Comparison of ENCODE assay signal across 12 cellular contexts in the genomic region with DNA sequence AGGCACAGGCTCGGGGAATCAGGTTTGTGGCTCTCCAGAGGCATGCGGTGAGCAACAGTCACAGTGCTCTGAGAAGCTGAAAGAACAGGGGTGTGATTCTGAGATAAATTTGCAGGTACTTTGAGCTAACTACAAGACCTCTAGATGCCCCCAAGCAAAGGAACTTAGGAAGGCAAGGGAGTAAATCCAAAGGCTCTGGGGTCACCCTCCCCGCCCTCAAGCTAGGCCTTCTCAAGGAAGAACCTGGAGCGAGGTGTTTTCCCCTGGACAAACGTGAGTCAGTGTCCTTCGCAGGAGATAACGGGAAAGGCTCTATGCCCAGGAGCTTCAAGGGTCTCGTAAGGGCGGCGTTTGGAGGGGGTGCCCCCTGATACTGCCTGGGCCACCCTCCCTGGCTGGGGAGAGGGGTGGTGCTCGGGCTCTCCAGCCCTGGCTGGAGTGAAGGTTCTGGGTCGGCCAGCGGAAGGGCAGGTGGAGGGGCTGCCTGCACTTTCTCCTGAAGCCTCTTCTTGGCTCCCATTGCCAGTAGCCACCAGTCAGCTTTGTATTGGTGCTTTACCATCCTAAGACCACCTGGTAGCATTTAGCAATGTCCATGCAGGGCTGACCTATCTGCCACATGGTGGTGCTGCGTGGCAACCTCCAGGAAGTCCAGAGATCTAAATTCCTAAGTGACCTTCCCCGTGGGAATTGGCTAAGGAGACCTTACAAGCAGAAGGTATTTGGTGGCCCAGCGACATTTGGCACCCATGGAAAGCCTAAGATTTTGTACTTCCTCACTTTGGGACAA. TPM values are rescaled to one million over a fixed set of nuclear protein-coding genes. Genes with fewer than 3 reads are reported as not detected.
DNase-seq lines count a peak whose midpoint lies in the region; ATAC-seq, FAIRE-seq and TF ChIP-seq lines count a peak whose summit lies in the region.
"Had no signal": no experiment of that assay in that cellular context is flagged by ENCODE, and none has a peak within 500 bp of the region (broad histone marks: within the 10 kb centered on the region; RNA-seq: fewer than 3 reads in every experiment).

No MANE protein-coding gene starts in this region.

- no peak overlapping the region for H2AFZ ChIP-seq in HCT116 (ENCODE audit: low read depth, low read length, poor library complexity, severe bottlenecking)

- BruUV-seq in HCT116 (replicated peaks; lab: Mats Ljungman, UMichigan): no TSS peak

- TF ChIP-seq RAD21 in HCT116 (IDR thresholded peaks at IDR 0.05; ENCODE audit: low read depth): peak; percentile 77

- no peak overlapping the region for H3K9ac ChIP-seq in HCT116 (ENCODE audit: low read length)
- no peak overlapping the region for H3K9ac ChIP-seq in kidney (ENCODE audit: low read length in 2 of 2)

- DNase-seq in AG09309 (ENCODE audit: low read depth) (no peak), HCT116 (ENCODE audit: low read depth, low spot score) (peak; percentile 19), kidney (no peak), NCI-H446 treated with DMSO at 0.1 percent for 48 hours (lab: John Stamatoyannopoulos, UW) (no peak)
- no peak for DNase-seq in stimulated activated CD4-positive, alpha-beta T cell treated with anti-CD3 and anti-CD28 coated beads, Interleukin-1b, Interleukin-23, amount 100 ng/mL, for 48 hours
- DNase-seq: activated CD4-positive, alpha-beta T cell treated with anti-CD3 and anti-CD28 coated beads for 1 hour; naive B cell; NCI-H2081 had no signal

- H3K27me3 ChIP-seq in HCT116 (ENCODE audit: insufficient read depth, low read length): no peaks in the 10 kb centered on the region

- no peak for FAIRE-seq in kidney (lab: Jason Lieb, UNC)
- FAIRE-seq: colon had no signal

- POLR2A ChIA-PET in HCT116 (lab: Charles Lee): no interaction called here

- CTCF ChIA-PET in HCT116 (lab: Charles Lee): interaction anchor here (0.9 to 5.2 kb wide), 3 partner anchors 10 to 250 kb away, joined by 3 to 27 read pairs (median 4); no protein-coding TSS in a partner anchor

- H3K36me3 ChIP-seq in HCT116 (ENCODE audit: control insufficient read depth in 1 of 2, insufficient read depth in 2 of 2, low read length in 2 of 2) (no peaks in the 10 kb centered on the region), kidney (ENCODE audit: control insufficient read depth in 1 of 2, insufficient read depth in 2 of 2, low read length in 2 of 2) (no peaks in the 10 kb centered on the region)

- TF ChIP-seq CTCF in AG09309 (IDR thresholded peaks at IDR 0.05; ENCODE audit: control insufficient read depth, insufficient read depth, low read depth, low read length, missing control alignments) (peak; percentile 45), HCT116 (IDR thresholded peaks at IDR 0.05 in 2 of 3, conservative IDR thresholded peaks at IDR 0.05 in 1 of 3; ENCODE audit: borderline replicate concordance in 1 of 3, insufficient read depth in 1 of 3, low read depth in 2 of 3, low read length in 2 of 3) (peak; percentile 35 to 54 (median 41); a peak in 3 of 6 replicates), WI38 (IDR thresholded peaks at IDR 0.05; ENCODE audit: low read depth, low read length) (peak; percentile 25; the same call in 1 of the 2 replicates), kidney (IDR thresholded peaks at IDR 0.05; ENCODE audit: borderline replicate concordance, extremely low read depth, insufficient read depth) (peak; percentile 14)

- no peak overlapping the region for H3K4me2 ChIP-seq in HCT116 (ENCODE audit: low read length)

- peaks cover 0 to 10% of the 10 kb centered on the region in 2 experiments; a peak in 1 of 4 replicates for H3K4me1 ChIP-seq in HCT116 (ENCODE audit: control insufficient read depth in 1 of 2, insufficient read depth in 2 of 2, low read length in 2 of 2)
- H3K4me1 ChIP-seq in kidney (ENCODE audit: control insufficient read depth in 1 of 2, insufficient read depth in 1 of 2, low read depth in 1 of 2, low read length in 2 of 2): no peaks in the 10 kb centered on the region

- no peaks in the 10 kb centered on the region for H4K20me1 ChIP-seq in HCT116 (ENCODE audit: insufficient read depth)

- H3K4me3 ChIP-seq in AG09309 (ENCODE audit: control insufficient read depth, low read depth, low read length) (no peak overlapping the region), HCT116 (replicated peaks in 1 of 2; ENCODE audit: low read depth in 1 of 2, low read length in 2 of 2) (no peak overlapping the region), WI38 (ENCODE audit: low read depth, low read length) (no peak overlapping the region), kidney (ENCODE audit: low read length in 2 of 2) (no peak overlapping the region)

- ATAC-seq in HCT116 (peak; percentile 85), HG03196 (IDR thresholded peaks at IDR 0.05; ENCODE audit: unreplicated experiment) (no peak), HG03108 (IDR thresholded peaks at IDR 0.05; ENCODE audit: unreplicated experiment) (no peak)

- H3K9me2 ChIP-seq in HCT116 (ENCODE audit: insufficient read depth): no peaks in the 10 kb centered on the region

- no peak overlapping the region for H3K27ac ChIP-seq in HCT116 (ENCODE audit: low read depth, low read length)
- H3K27ac ChIP-seq in kidney (ENCODE audit: low read depth in 2 of 2, low read length in 2 of 2): no peak overlapping the region

- H3K9me3 ChIP-seq in HCT116 (ENCODE audit: control insufficient read depth in 1 of 2, insufficient read depth in 1 of 2, low read depth in 1 of 2, low read length in 2 of 2) (no peaks in the 10 kb centered on the region), kidney (ENCODE audit: control insufficient read depth in 1 of 2, low read length in 2 of 2) (no peaks in the 10 kb centered on the region)

- H3K79me2 ChIP-seq in HCT116 (ENCODE audit: insufficient read depth, low read length): no peaks in the 10 kb centered on the region

- intact Hi-C loops in HCT116 (cut with micrococcal nuclease) (no loop called here), kidney (cut with DNase I) (no loop called here)

- TF ChIP-seq POLR2A in HCT116 (IDR thresholded peaks at IDR 0.05; ENCODE audit: borderline replicate concordance, extremely low read depth, insufficient read depth, insufficient read length): no peak

- RAD21 ChIA-PET in HCT116 (lab: Charles Lee; ENCODE audit: low non-redundant PET in 1 of 2, low total read pairs in 2 of 2, uncharacterized antibody in 2 of 2, unreplicated experiment in 2 of 2): no interaction called here

TF ChIP-seq in HCT116, 20 proteins besides CTCF, POLR2A, EP300 and RAD21 (continues in another document):
- TF ChIP-seq SRF (IDR thresholded peaks at IDR 0.05; ENCODE audit: low read depth) (no peak), YY1 (IDR thresholded peaks at IDR 0.05; ENCODE audit: extremely low read depth, insufficient replicate concordance, low read depth, low read length) (no peak), ZNF274 (IDR thresholded peaks at IDR 0.05; ENCODE audit: low read depth, low read length) (no peak), FOSL1 (IDR thresholded peaks at IDR 0.05; ENCODE audit: low read depth) (no peak), ZFX (IDR thresholded peaks at IDR 0.05) (no peak), SP1 (IDR thresholded peaks at IDR 0.05; ENCODE audit: low read depth) (no peak), EGR1 (IDR thresholded peaks at IDR 0.05; ENCODE audit: low read depth) (no peak), SIN3A (IDR thresholded peaks at IDR 0.05; ENCODE audit: low read depth) (no peak), TCF7L2 (IDR thresholded peaks at IDR 0.05; ENCODE audit: borderline replicate concordance, extremely low read depth, insufficient read depth, insufficient read length) (no peak), EZH2 (IDR thresholded peaks at IDR 0.05) (no peak), CBX3 (IDR thresholded peaks at IDR 0.05; ENCODE audit: low read depth) (no peak), CEBPB (IDR thresholded peaks at IDR 0.05; ENCODE audit: low read depth) (no peak)
- TF ChIP-seq, protein P1, sequence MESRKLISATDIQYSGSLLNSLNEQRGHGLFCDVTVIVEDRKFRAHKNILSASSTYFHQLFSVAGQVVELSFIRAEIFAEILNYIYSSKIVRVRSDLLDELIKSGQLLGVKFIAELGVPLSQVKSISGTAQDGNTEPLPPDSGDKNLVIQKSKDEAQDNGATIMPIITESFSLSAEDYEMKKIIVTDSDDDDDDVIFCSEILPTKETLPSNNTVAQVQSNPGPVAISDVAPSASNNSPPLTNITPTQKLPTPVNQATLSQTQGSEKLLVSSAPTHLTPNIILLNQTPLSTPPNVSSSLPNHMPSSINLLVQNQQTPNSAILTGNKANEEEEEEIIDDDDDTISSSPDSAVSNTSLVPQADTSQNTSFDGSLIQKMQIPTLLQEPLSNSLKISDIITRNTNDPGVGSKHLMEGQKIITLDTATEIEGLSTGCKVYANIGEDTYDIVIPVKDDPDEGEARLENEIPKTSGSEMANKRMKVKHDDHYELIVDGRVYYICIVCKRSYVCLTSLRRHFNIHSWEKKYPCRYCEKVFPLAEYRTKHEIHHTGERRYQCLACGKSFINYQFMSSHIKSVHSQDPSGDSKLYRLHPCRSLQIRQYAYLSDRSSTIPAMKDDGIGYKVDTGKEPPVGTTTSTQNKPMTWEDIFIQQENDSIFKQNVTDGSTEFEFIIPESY (IDR thresholded peaks at IDR 0.05; ENCODE audit: extremely low read depth, insufficient replicate concordance, low read length): no peak

RNA-seq across cellular contexts. Expression of a gene that starts 44.0 kb away (rescaled TPM):
- 13.7 TPM for total RNA-seq in HCT116 (2021; ENCODE audit: unreplicated experiment)
- polyA plus RNA-seq in HCT116 (2012): 10.9 and 12.1 TPM in 2 replicates
- 4.2 TPM for total RNA-seq in kidney
- polyA plus RNA-seq in kidney (ENCODE audit: insufficient read depth, low read depth, low replicate concordance): 1.4 TPM
